In the genomic region with DNA sequence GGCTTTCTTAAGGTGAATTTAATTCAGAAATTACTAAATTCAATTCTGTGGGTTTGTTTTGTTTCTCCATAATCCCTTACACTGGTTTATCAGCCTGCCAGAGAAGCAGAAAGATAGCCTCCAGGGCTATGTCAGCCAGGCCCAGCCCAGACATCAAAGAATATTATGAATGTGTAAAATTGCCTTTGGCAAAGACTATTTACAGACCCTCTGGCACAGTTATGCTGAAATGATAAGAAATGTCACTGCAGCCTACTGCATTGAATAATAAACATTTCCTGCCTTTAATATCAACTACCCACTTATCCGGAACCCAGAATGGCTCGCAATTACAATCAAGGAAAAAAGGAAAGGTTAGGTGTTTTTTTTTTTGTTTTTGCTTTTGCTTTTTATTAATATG, we compare ENCODE assay signal across 6 cellular contexts.
"Had no signal": no experiment of that assay in that cellular context is flagged by ENCODE, and none has a peak within 500 bp of the region (broad histone marks: within the 10 kb centered on the region; RNA-seq: fewer than 3 reads in every experiment).

No MANE protein-coding gene starts in this region.

- H3K27me3 Mint-ChIP-seq: IgD-negative memory B cell had no signal

- DNase-seq: H9, HCEC 1CT had no signal

- H3K4me1 Mint-ChIP-seq: GM23338, IgD-negative memory B cell had no signal

- H3K4me3 ChIP-seq: GM23338 had no signal

- H3K27ac ChIP-seq: HL-60 had no signal

- H3K4me3 Mint-ChIP-seq: GM23338, H9, IgD-negative memory B cell had no signal

- H3K27ac Mint-ChIP-seq: GM23338, H9, IgD-negative memory B cell had no signal

- H3K4me2 ChIP-seq: GM23338 had no signal

- ATAC-seq: GM23338, HepG2 had no signal

- H2AFZ ChIP-seq: GM23338 had no signal
